8 cellular contexts compared by ENCODE assay signal in genomic region chr9:109903515-109904138, GRCh38.
A peak's percentile ranks its signal among the peaks of the same experiment; 100 is the strongest.
DNase-seq lines count a peak whose midpoint lies in the region; ATAC-seq and TF ChIP-seq lines count a peak whose summit lies in the region.

No MANE protein-coding gene starts in this region.

- no peak overlapping the region for H3K27ac Mint-ChIP-seq in immature natural killer cell

- in situ Hi-C loops in brain microvascular endothelial cell (cut with HindIII; ENCODE audit: low pct_ligation_motif_present, low sequenced_read_pairs), result no loop called here

- no peak overlapping the region for H3K4me3 Mint-ChIP-seq in immature natural killer cell

- peaks cover 0 to 2% (median 0%) of the 10 kb centered on the region in 3 donors for H3K27me3 Mint-ChIP-seq in immature natural killer cell (ENCODE audit: low read depth in 3 of 3)

- H3K9me3 Mint-ChIP-seq in immature natural killer cell, result no peaks in the 10 kb centered on the region

- H3K4me3 ChIP-seq in AG10803 (ENCODE audit: low read length) (no peak overlapping the region), brain microvascular endothelial cell (ENCODE audit: low read depth, low read length) (no peak overlapping the region)

- H3K36me3 Mint-ChIP-seq in immature natural killer cell, result no peaks in the 10 kb centered on the region

- no peak overlapping the region for H3K27ac ChIP-seq in brain microvascular endothelial cell

- peak; percentile 42 for ATAC-seq in GM19025 (IDR thresholded peaks at IDR 0.05; ENCODE audit: low read depth, unreplicated experiment)
- no peak for ATAC-seq in HG03457 (IDR thresholded peaks at IDR 0.05; ENCODE audit: unreplicated experiment)

- TF ChIP-seq CTCF in AG10803 (conservative IDR thresholded peaks at IDR 0.05; ENCODE audit: low read length) (peak; percentile 93), brain microvascular endothelial cell (IDR thresholded peaks at IDR 0.05; ENCODE audit: low read depth, low read length, missing control alignments) (peak; percentile 86)

- H3K27me3 ChIP-seq in brain microvascular endothelial cell (replicated peaks), result no peaks in the 10 kb centered on the region

- no peaks in the 10 kb centered on the region for H3K36me3 ChIP-seq in brain microvascular endothelial cell (replicated peaks)

- no peaks in the 10 kb centered on the region for H3K4me1 Mint-ChIP-seq in immature natural killer cell

- peak; percentile 81 for DNase-seq in AG10803 (ENCODE audit: low read depth)
- peak; percentile 63 for DNase-seq in NCI-H146 (lab: John Stamatoyannopoulos, UW)
- peak; percentile 35 for DNase-seq in T-helper 9 cell
- DNase-seq in brain microvascular endothelial cell, result peak; percentile 64
- DNase-seq in immature natural killer cell, result peak; percentile 22 to 38 (median 30)
- DNase-seq in stimulated activated CD4-positive, alpha-beta T cell treated with anti-CD3 and anti-CD28 coated beads, Interleukin-2, amount 100 ng/mL, for 4 hours (ENCODE audit: low read depth), result peak; percentile 29

Comparison
In these comparisons a context has a peak if more than half of its experiments do, and no peak if none do; other contexts are left out.
1. DNase-seq: peak in every context shown above with its lines; median percentile 81 in AG10803; 64 in brain microvascular endothelial cell; 63 in NCI-H146; 35 in T-helper 9 cell; 30 in immature natural killer cell; 29 in stimulated activated CD4-positive, alpha-beta T cell treated with anti-CD3 and anti-CD28 coated beads, Interleukin-2, amount 100 ng/mL, for 4 hours.